25 cellular contexts compared by ENCODE assay signal in the genomic region with DNA sequence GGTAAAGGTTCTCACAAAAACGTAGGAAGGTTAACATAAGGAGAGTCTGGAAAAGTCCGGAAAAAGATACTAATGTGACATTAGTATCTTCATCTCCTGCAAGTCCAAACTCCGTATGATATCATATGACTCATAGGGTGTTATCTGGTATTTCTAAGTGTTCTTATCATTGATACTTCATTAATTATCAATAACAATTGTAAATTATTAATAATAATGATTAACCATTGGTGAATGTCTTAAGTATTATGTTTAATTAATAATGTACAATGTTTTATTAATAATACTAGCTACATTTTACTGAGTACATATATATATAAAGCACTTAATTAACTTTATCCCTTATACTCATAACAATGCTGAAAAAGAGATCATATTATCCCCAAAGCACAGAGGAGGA.
"Had no signal": no experiment of that assay in that cellular context is flagged by ENCODE, and none has a peak within 500 bp of the region (broad histone marks: within the 10 kb centered on the region; RNA-seq: fewer than 3 reads in every experiment).

No MANE protein-coding gene starts in this region.

- H3K4me1 ChIP-seq: colonic mucosa, heart right ventricle had no signal

- H3K27ac Mint-ChIP-seq: dendritic cell treated with granulocyte-macrophage colony-stimulating factor and Interleukin-4, amounts not matched to agents 40 ng/mL and 50 ng/mL, for 4 days; effector memory CD8-positive, alpha-beta T cell; endodermal cell; immature natural killer cell; mesothelial cell of epicardium; naive B cell had no signal

- H3K4me3 Mint-ChIP-seq: dendritic cell treated with granulocyte-macrophage colony-stimulating factor and Interleukin-4, amounts not matched to agents 40 ng/mL and 50 ng/mL, for 4 days; effector memory CD8-positive, alpha-beta T cell; endodermal cell; immature natural killer cell; mesothelial cell of epicardium; naive B cell had no signal

- H3K4me3 ChIP-seq: colonic mucosa, esophagus squamous epithelium, gastrocnemius medialis, heart right ventricle, left lung, lower lobe of right lung, mucosa of descending colon had no signal

- H3K9me3 Mint-ChIP-seq: dendritic cell treated with granulocyte-macrophage colony-stimulating factor and Interleukin-4, amounts not matched to agents 40 ng/mL and 50 ng/mL, for 4 days; endodermal cell; mesothelial cell of epicardium; naive B cell had no signal

- H3K27me3 Mint-ChIP-seq: dendritic cell treated with granulocyte-macrophage colony-stimulating factor and Interleukin-4, amounts not matched to agents 40 ng/mL and 50 ng/mL, for 4 days; effector memory CD8-positive, alpha-beta T cell; naive B cell had no signal

- H3K4me1 Mint-ChIP-seq: immature natural killer cell, naive B cell had no signal

- H3K36me3 ChIP-seq: colonic mucosa, esophagus squamous epithelium, gastrocnemius medialis, heart right ventricle, left lung, lower lobe of right lung had no signal

- DNase-seq: colonic mucosa; cortex of kidney; effector CD8-positive, alpha-beta T cell; effector memory CD8-positive, alpha-beta T cell; endodermal cell; erythroblast; esophagus squamous epithelium; foreskin fibroblast; foreskin melanocyte; gastrocnemius medialis; glutamatergic neuron; head of caudate nucleus; heart right ventricle; hypothalamus; immature natural killer cell; left cardiac atrium; left lung; left ventricle myocardium superior; lower lobe of right lung; mesenchymal stem cell; mucosa of descending colon; naive B cell had no signal

- H3K27ac ChIP-seq: colonic mucosa, epithelial cell of prostate, gastrocnemius medialis, heart right ventricle, lower lobe of right lung had no signal

- H3K27me3 ChIP-seq: colonic mucosa, esophagus squamous epithelium, gastrocnemius medialis, heart right ventricle, left lung had no signal

- H3K36me3 Mint-ChIP-seq: mesothelial cell of epicardium, naive B cell had no signal

- H3K9me3 ChIP-seq: colonic mucosa, esophagus squamous epithelium, gastrocnemius medialis, heart right ventricle, left lung, lower lobe of right lung, mucosa of descending colon had no signal
